In the genomic region with DNA sequence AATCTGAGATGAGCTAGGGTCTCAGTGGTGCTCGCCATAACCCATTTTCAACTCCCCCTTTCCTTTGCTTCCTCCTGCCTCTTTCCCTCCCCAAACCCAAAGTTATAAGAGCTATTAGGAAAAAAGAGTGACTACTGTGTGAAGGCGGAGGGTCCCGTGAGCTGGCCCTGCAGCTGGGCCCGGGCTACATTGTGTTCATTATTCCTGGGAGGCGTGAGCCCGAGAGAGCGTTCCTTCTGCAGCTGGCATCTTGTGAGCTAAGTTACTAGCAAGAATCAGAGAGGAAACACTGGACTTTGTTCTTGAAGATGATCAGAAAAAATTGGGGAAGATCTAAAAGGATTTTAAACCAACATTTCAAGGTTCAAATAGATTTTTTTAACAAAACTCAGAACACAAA, we compare ENCODE assay signal across 23 cellular contexts.
"Had no signal": no experiment of that assay in that cellular context is flagged by ENCODE, and none has a peak within 500 bp of the region (broad histone marks: within the 10 kb centered on the region; RNA-seq: fewer than 3 reads in every experiment).

No MANE protein-coding gene starts in this region.

- H3K36me3 ChIP-seq: esophagus squamous epithelium, ovary, spleen, upper lobe of right lung, uterus had no signal

- H3K4me3 ChIP-seq: esophagus squamous epithelium, lower lobe of right lung, mucosa of descending colon, ovary, psoas muscle, skin epidermis, spleen, testis, tibial artery, upper lobe of right lung, uterus had no signal

- H3K4me1 Mint-ChIP-seq: memory B cell; naive thymus-derived CD8-positive, alpha-beta T cell; nephron progenitor cell; stimulated activated memory B cell treated with anti-CD40 and anti-IgM and Interleukin-4, amounts not matched to agents 10 μg/mL and 1 μg/mL and 100 μg/mL, for 72 hours had no signal

- ATAC-seq: left ventricle myocardium superior; lower lobe of right lung; naive thymus-derived CD8-positive, alpha-beta T cell; psoas muscle; right cardiac atrium; stimulated activated memory B cell treated with anti-CD40 and anti-IgM and Interleukin-4, amounts not matched to agents 10 μg/mL and 1 μg/mL and 100 μg/mL, for 72 hours; stimulated activated naive CD8-positive, alpha-beta T cell treated with anti-CD3 and anti-CD28 coated beads, Interleukin-15, Interleukin-2, amounts not matched to agents 100 U/mL and 50 U/mL, for 24 hours; upper lobe of right lung had no signal

- H3K27me3 Mint-ChIP-seq: dendritic cell treated with granulocyte-macrophage colony-stimulating factor and Interleukin-4, amounts not matched to agents 40 ng/mL and 50 ng/mL, for 4 days; memory B cell; naive thymus-derived CD8-positive, alpha-beta T cell; stimulated activated memory B cell treated with anti-CD40 and anti-IgM and Interleukin-4, amounts not matched to agents 10 μg/mL and 1 μg/mL and 100 μg/mL, for 72 hours had no signal

- H3K36me3 Mint-ChIP-seq: memory B cell; naive thymus-derived CD8-positive, alpha-beta T cell; stimulated activated memory B cell treated with anti-CD40 and anti-IgM and Interleukin-4, amounts not matched to agents 10 μg/mL and 1 μg/mL and 100 μg/mL, for 72 hours had no signal

- H3K27ac Mint-ChIP-seq: dendritic cell treated with granulocyte-macrophage colony-stimulating factor and Interleukin-4, amounts not matched to agents 40 ng/mL and 50 ng/mL, for 4 days; memory B cell; naive thymus-derived CD8-positive, alpha-beta T cell; nephron progenitor cell; stimulated activated memory B cell treated with anti-CD40 and anti-IgM and Interleukin-4, amounts not matched to agents 10 μg/mL and 1 μg/mL and 100 μg/mL, for 72 hours had no signal

- DNase-seq: cerebellar nuclear complex; effector CD8-positive, alpha-beta T cell; esophagus squamous epithelium; foreskin melanocyte; left ventricle myocardium superior; lower lobe of right lung; naive thymus-derived CD8-positive, alpha-beta T cell; nephron progenitor cell; ovary; psoas muscle; right cardiac atrium; spleen; stimulated activated CD4-positive, alpha-beta T cell treated with anti-CD3 and anti-CD28 coated beads, Interleukin-4, amount 100 ng/mL, for 4 hours; stimulated activated naive CD8-positive, alpha-beta T cell treated with anti-CD3 and anti-CD28 coated beads, Interleukin-15, Interleukin-2, amounts not matched to agents 100 U/mL and 50 U/mL, for 24 hours; testis; tibial artery; upper lobe of right lung; uterus had no signal

- H3K9me3 Mint-ChIP-seq: stimulated activated memory B cell treated with anti-CD40 and anti-IgM and Interleukin-4, amounts not matched to agents 10 μg/mL and 1 μg/mL and 100 μg/mL, for 72 hours had no signal

- H3K9me3 ChIP-seq: esophagus squamous epithelium, lower lobe of right lung, mucosa of descending colon, ovary, psoas muscle, spleen, testis, tibial artery, upper lobe of right lung, uterus had no signal

- H3K27me3 ChIP-seq: esophagus squamous epithelium, ovary, spleen, testis, tibial artery, upper lobe of right lung, uterus had no signal

- H3K4me1 ChIP-seq: esophagus squamous epithelium, lower lobe of right lung, psoas muscle, spleen, testis, upper lobe of right lung, uterus had no signal

- H3K27ac ChIP-seq: esophagus squamous epithelium, lower lobe of right lung, ovary, psoas muscle, skin epidermis, testis, tibial artery, upper lobe of right lung, uterus had no signal

- H3K4me3 Mint-ChIP-seq: dendritic cell treated with granulocyte-macrophage colony-stimulating factor and Interleukin-4, amounts not matched to agents 40 ng/mL and 50 ng/mL, for 4 days; memory B cell; naive thymus-derived CD8-positive, alpha-beta T cell; nephron progenitor cell; stimulated activated memory B cell treated with anti-CD40 and anti-IgM and Interleukin-4, amounts not matched to agents 10 μg/mL and 1 μg/mL and 100 μg/mL, for 72 hours had no signal
